Comparison of ENCODE assay signal across 2 cellular contexts in genomic region chr5:149706158-149706557, GRCh38.
A peak's percentile ranks its signal among the peaks of the same experiment; 100 is the strongest.
TF ChIP-seq lines count a peak whose summit lies in the region.

No MANE protein-coding gene starts in this region.

TF ChIP-seq in HEK293, 187 proteins besides CTCF, POLR2A, EP300 and RAD21:
- TF ChIP-seq ZBTB10 (tag by site-specific recombination; IDR thresholded peaks at IDR 0.05) (no peak), ZNF473 (tag by site-specific recombination; IDR thresholded peaks at IDR 0.05) (no peak), ZNF366 (tag by site-specific recombination; conservative IDR thresholded peaks at IDR 0.05) (peak; percentile 95)

TF ChIP-seq in K562, 482 proteins besides CTCF, POLR2A, EP300 and RAD21 (continues in another document):
- TF ChIP-seq THRAP3 (IDR thresholded peaks at IDR 0.05; ENCODE audit: borderline replicate concordance) (no peak), ZBTB2 (IDR thresholded peaks at IDR 0.05) (peak; percentile 65; the same call in 1 of the 2 replicates), DNMT1 (IDR thresholded peaks at IDR 0.05) (peak; percentile 87; the same call in 1 of the 2 replicates), MEF2A (IDR thresholded peaks at IDR 0.05; ENCODE audit: control insufficient read depth, low read depth, low read length) (no peak), TEAD2 (tag; IDR thresholded peaks at IDR 0.05) (no peak), ASH1L (IDR thresholded peaks at IDR 0.05; ENCODE audit: borderline replicate concordance, low read depth, partially characterized antibody) (peak; percentile 33), SIN3A (IDR thresholded peaks at IDR 0.05; ENCODE audit: borderline replicate concordance in 2 of 2, control insufficient read depth in 1 of 2, low read depth in 2 of 2, low read length in 2 of 2) (no peak), NFRKB (IDR thresholded peaks at IDR 0.05; ENCODE audit: low read depth) (peak; percentile 63; the same call in 1 of the 2 replicates), ZNF589 (CRISPR knock-in tag; IDR thresholded peaks at IDR 0.05; ENCODE audit: low read depth) (no peak), TCF3 (CRISPR knock-in tag; IDR thresholded peaks at IDR 0.05) (no peak), ZNF3 (CRISPR knock-in tag; IDR thresholded peaks at IDR 0.05) (no peak), SIN3B (IDR thresholded peaks at IDR 0.05; ENCODE audit: low read depth) (no peak), HLTF (IDR thresholded peaks at IDR 0.05) (peak; percentile 74; the same call in 1 of the 2 replicates), OTX1 (CRISPR knock-in tag; IDR thresholded peaks at IDR 0.05) (peak; percentile 71; the same call in 1 of the 2 replicates), ARID1B (IDR thresholded peaks at IDR 0.05) (0 out of 2 replicates have a peak, but pooled peaks have one; percentile 26), HDAC8 (tag; IDR thresholded peaks at IDR 0.05) (no peak), SNAPC5 (CRISPR knock-in tag; IDR thresholded peaks at IDR 0.05) (no peak), ZNF551 (CRISPR knock-in tag; IDR thresholded peaks at IDR 0.05) (no peak), CREB3L1 (IDR thresholded peaks at IDR 0.05; ENCODE audit: borderline replicate concordance, low read depth) (no peak), STAT5A (IDR thresholded peaks at IDR 0.05; ENCODE audit: borderline replicate concordance, low read length) (no peak), ZC3H8 (IDR thresholded peaks at IDR 0.05) (no peak), GATA2 (CRISPR knock-in tag; IDR thresholded peaks at IDR 0.05) (no peak), ZBTB40 (IDR thresholded peaks at IDR 0.05) (peak; percentile 24; the same call in 1 of the 2 replicates), ZBTB40 (CRISPR knock-in tag; IDR thresholded peaks at IDR 0.05) (no peak), MIER1 (IDR thresholded peaks at IDR 0.05; ENCODE audit: low read depth) (no peak), ELF4 (CRISPR knock-in tag; IDR thresholded peaks at IDR 0.05) (0 out of 2 replicates have a peak, but pooled peaks have one; percentile 39)
- TF ChIP-seq, protein P1, sequence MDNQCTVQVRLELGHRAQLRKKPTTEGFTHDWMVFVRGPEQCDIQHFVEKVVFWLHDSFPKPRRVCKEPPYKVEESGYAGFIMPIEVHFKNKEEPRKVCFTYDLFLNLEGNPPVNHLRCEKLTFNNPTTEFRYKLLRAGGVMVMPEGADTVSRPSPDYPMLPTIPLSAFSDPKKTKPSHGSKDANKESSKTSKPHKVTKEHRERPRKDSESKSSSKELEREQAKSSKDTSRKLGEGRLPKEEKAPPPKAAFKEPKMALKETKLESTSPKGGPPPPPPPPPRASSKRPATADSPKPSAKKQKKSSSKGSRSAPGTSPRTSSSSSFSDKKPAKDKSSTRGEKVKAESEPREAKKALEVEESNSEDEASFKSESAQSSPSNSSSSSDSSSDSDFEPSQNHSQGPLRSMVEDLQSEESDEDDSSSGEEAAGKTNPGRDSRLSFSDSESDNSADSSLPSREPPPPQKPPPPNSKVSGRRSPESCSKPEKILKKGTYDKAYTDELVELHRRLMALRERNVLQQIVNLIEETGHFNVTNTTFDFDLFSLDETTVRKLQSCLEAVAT (IDR thresholded peaks at IDR 0.05) = no peak
- TF ChIP-seq, protein P2, sequence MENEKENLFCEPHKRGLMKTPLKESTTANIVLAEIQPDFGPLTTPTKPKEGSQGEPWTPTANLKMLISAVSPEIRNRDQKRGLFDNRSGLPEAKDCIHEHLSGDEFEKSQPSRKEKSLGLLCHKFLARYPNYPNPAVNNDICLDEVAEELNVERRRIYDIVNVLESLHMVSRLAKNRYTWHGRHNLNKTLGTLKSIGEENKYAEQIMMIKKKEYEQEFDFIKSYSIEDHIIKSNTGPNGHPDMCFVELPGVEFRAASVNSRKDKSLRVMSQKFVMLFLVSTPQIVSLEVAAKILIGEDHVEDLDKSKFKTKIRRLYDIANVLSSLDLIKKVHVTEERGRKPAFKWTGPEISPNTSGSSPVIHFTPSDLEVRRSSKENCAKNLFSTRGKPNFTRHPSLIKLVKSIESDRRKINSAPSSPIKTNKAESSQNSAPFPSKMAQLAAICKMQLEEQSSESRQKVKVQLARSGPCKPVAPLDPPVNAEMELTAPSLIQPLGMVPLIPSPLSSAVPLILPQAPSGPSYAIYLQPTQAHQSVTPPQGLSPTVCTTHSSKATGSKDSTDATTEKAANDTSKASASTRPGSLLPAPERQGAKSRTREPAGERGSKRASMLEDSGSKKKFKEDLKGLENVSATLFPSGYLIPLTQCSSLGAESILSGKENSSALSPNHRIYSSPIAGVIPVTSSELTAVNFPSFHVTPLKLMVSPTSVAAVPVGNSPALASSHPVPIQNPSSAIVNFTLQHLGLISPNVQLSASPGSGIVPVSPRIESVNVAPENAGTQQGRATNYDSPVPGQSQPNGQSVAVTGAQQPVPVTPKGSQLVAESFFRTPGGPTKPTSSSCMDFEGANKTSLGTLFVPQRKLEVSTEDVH (IDR thresholded peaks at IDR 0.05; ENCODE audit: low read depth, partially characterized antibody) = no peak
- TF ChIP-seq, protein P3, sequence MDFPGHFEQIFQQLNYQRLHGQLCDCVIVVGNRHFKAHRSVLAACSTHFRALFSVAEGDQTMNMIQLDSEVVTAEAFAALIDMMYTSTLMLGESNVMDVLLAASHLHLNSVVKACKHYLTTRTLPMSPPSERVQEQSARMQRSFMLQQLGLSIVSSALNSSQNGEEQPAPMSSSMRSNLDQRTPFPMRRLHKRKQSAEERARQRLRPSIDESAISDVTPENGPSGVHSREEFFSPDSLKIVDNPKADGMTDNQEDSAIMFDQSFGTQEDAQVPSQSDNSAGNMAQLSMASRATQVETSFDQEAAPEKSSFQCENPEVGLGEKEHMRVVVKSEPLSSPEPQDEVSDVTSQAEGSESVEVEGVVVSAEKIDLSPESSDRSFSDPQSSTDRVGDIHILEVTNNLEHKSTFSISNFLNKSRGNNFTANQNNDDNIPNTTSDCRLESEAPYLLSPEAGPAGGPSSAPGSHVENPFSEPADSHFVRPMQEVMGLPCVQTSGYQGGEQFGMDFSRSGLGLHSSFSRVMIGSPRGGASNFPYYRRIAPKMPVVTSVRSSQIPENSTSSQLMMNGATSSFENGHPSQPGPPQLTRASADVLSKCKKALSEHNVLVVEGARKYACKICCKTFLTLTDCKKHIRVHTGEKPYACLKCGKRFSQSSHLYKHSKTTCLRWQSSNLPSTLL (IDR thresholded peaks at IDR 0.05) = 0 out of 2 replicates have a peak, but pooled peaks have one; percentile 55
- TF ChIP-seq, protein P4, sequence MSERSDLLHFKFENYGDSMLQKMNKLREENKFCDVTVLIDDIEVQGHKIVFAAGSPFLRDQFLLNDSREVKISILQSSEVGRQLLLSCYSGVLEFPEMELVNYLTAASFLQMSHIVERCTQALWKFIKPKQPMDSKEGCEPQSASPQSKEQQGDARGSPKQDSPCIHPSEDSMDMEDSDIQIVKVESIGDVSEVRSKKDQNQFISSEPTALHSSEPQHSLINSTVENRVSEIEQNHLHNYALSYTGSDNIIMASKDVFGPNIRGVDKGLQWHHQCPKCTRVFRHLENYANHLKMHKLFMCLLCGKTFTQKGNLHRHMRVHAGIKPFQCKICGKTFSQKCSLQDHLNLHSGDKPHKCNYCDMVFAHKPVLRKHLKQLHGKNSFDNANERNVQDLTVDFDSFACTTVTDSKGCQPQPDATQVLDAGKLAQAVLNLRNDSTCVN (CRISPR knock-in tag; IDR thresholded peaks at IDR 0.05) = 0 out of 2 replicates have a peak, but pooled peaks have one; percentile 46
- TF ChIP-seq, protein P5, sequence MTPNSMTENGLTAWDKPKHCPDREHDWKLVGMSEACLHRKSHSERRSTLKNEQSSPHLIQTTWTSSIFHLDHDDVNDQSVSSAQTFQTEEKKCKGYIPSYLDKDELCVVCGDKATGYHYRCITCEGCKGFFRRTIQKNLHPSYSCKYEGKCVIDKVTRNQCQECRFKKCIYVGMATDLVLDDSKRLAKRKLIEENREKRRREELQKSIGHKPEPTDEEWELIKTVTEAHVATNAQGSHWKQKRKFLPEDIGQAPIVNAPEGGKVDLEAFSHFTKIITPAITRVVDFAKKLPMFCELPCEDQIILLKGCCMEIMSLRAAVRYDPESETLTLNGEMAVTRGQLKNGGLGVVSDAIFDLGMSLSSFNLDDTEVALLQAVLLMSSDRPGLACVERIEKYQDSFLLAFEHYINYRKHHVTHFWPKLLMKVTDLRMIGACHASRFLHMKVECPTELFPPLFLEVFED (CRISPR knock-in tag; conservative IDR thresholded peaks at IDR 0.05) = peak; percentile 57; the same call in 1 of the 2 replicates
- TF ChIP-seq, protein P6, sequence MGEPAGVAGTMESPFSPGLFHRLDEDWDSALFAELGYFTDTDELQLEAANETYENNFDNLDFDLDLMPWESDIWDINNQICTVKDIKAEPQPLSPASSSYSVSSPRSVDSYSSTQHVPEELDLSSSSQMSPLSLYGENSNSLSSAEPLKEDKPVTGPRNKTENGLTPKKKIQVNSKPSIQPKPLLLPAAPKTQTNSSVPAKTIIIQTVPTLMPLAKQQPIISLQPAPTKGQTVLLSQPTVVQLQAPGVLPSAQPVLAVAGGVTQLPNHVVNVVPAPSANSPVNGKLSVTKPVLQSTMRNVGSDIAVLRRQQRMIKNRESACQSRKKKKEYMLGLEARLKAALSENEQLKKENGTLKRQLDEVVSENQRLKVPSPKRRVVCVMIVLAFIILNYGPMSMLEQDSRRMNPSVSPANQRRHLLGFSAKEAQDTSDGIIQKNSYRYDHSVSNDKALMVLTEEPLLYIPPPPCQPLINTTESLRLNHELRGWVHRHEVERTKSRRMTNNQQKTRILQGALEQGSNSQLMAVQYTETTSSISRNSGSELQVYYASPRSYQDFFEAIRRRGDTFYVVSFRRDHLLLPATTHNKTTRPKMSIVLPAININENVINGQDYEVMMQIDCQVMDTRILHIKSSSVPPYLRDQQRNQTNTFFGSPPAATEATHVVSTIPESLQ (CRISPR knock-in tag; IDR thresholded peaks at IDR 0.05) = no peak
